Comparison of ENCODE assay signal across 8 cellular contexts in genomic region chr19:16660763-16661479, GRCh38. TPM values are rescaled to one million over a fixed set of nuclear protein-coding genes. Genes with fewer than 3 reads are reported as not detected.
A peak's percentile ranks its signal among the peaks of the same experiment; 100 is the strongest.
DNase-seq lines count a peak whose midpoint lies in the region; ATAC-seq and TF ChIP-seq lines count a peak whose summit lies in the region.

A gene with protein sequence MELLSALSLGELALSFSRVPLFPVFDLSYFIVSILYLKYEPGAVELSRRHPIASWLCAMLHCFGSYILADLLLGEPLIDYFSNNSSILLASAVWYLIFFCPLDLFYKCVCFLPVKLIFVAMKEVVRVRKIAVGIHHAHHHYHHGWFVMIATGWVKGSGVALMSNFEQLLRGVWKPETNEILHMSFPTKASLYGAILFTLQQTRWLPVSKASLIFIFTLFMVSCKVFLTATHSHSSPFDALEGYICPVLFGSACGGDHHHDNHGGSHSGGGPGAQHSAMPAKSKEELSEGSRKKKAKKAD (plus strand): TSS chr19:16661139. CDS start chr19:16661218, 79 bp downstream.

- no peak for TF ChIP-seq CTCF in BE2C (IDR thresholded peaks at IDR 0.05; ENCODE audit: low read depth, low read length)
- no peak for TF ChIP-seq CTCF in gastroesophageal sphincter (IDR thresholded peaks at IDR 0.05)

- H3K36me3 ChIP-seq in BE2C (peaks cover 26% of the 10 kb centered on the region), gastroesophageal sphincter (peaks cover 0 to 33% of the 10 kb centered on the region in 2 donors)

- H3K4me1 ChIP-seq in BE2C (no peaks in the 10 kb centered on the region), gastroesophageal sphincter (peaks cover 0 to 61% (median 19%) of the 10 kb centered on the region in 3 donors)

- TF ChIP-seq POLR2A in gastroesophageal sphincter (IDR thresholded peaks at IDR 0.05), result peak; percentile 26 to 36

- H3K9me3 ChIP-seq in BE2C, result no peaks in the 10 kb centered on the region
- H3K9me3 ChIP-seq in gastroesophageal sphincter, result no peaks in the 10 kb centered on the region

- DNase-seq in BE2C (peak; percentile 68), NCI-H82 treated with DMSO at 0.1 percent for 48 hours (lab: John Stamatoyannopoulos, UW; ENCODE audit: unreplicated experiment) (peak; percentile 23), occipital lobe (lab: John Stamatoyannopoulos, UW) (peak; percentile 16), HCEC 1CT (no peak)
- peak; percentile 26 for DNase-seq in activated effector memory CD4-positive, alpha-beta T cell treated with Interleukin-2 at 50 U/mL for 16 hours

- ATAC-seq in GM21515 (IDR thresholded peaks at IDR 0.05; ENCODE audit: unreplicated experiment) (peak; percentile 28), gastroesophageal sphincter (peak; percentile 19), HG03457 (IDR thresholded peaks at IDR 0.05; ENCODE audit: unreplicated experiment) (no peak)

- no peaks in the 10 kb centered on the region for H3K27me3 ChIP-seq in BE2C
- H3K27me3 ChIP-seq in gastroesophageal sphincter, result no peaks in the 10 kb centered on the region

- no peak for TF ChIP-seq EP300 in gastroesophageal sphincter (IDR thresholded peaks at IDR 0.05)

- H3K27ac ChIP-seq in gastroesophageal sphincter, result peak within 1 kb of the TSS; percentile 73 to 98 (median 88)

- H3K4me3 ChIP-seq in BE2C (ENCODE audit: low read depth, low read length) (peak within 1 kb of the TSS; percentile 87), gastroesophageal sphincter (peak within 1 kb of the TSS; percentile 71 to 72)

- WGBS in gastroesophageal sphincter (ENCODE audit: low coverage in 1 of 2), 2 donors, result no CpG with 5 or more reads among the region's 76 CpGs

RNA-seq across cellular contexts. Expression of the gene that starts here (rescaled TPM):
- polyA plus RNA-seq in BE2C (2012; ENCODE audit: insufficient read depth, insufficient read length, low read depth), result 46.1 TPM
- total RNA-seq in gastroesophageal sphincter (10 to 100 TPM in 1 of 4 donors, 1 to 10 TPM in 3; 7.1 to 18.8 (median 8.8) TPM), occipital lobe (8.4 TPM)
